1 cellular context compared by ENCODE assay signal in the genomic region with DNA sequence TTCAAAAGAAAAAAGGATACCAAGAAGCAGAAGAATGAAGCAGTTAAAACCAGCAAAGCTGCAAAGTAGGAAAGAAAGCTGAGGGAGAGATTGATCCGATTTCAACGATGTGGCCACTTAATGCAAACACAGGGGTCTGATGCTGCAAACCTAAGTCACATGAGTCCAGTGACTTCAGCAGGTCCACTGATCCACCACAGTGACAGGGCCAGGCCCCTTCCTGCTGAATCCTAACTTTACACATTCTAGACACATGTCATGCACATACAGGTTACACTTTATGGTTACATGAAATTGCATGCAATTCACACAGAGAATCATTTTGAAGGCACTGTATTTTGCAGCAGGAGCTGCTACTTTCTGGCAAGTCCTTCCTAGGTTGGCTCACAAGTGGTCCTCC.
TF ChIP-seq lines count a peak whose summit lies in the region.

No MANE protein-coding gene starts in this region.

TF ChIP-seq in WTC11, 78 proteins besides CTCF, POLR2A, EP300 and RAD21 (continued from another document):
- TF ChIP-seq, protein P1, sequence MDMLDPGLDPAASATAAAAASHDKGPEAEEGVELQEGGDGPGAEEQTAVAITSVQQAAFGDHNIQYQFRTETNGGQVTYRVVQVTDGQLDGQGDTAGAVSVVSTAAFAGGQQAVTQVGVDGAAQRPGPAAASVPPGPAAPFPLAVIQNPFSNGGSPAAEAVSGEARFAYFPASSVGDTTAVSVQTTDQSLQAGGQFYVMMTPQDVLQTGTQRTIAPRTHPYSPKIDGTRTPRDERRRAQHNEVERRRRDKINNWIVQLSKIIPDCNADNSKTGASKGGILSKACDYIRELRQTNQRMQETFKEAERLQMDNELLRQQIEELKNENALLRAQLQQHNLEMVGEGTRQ (CRISPR knock-in tag; IDR thresholded peaks at IDR 0.05) = no peak
- TF ChIP-seq JAZF1 (CRISPR knock-in tag; IDR thresholded peaks at IDR 0.05) (no peak), ZBTB21 (CRISPR knock-in tag; IDR thresholded peaks at IDR 0.05; ENCODE audit: borderline replicate concordance) (no peak), KAT7 (CRISPR knock-in tag; IDR thresholded peaks at IDR 0.05; ENCODE audit: borderline replicate concordance) (no peak), GTF2I (CRISPR knock-in tag; conservative IDR thresholded peaks at IDR 0.05) (no peak), SMAD3 (CRISPR knock-in tag; IDR thresholded peaks at IDR 0.05; ENCODE audit: borderline replicate concordance) (no peak)
- TF ChIP-seq, protein P2, sequence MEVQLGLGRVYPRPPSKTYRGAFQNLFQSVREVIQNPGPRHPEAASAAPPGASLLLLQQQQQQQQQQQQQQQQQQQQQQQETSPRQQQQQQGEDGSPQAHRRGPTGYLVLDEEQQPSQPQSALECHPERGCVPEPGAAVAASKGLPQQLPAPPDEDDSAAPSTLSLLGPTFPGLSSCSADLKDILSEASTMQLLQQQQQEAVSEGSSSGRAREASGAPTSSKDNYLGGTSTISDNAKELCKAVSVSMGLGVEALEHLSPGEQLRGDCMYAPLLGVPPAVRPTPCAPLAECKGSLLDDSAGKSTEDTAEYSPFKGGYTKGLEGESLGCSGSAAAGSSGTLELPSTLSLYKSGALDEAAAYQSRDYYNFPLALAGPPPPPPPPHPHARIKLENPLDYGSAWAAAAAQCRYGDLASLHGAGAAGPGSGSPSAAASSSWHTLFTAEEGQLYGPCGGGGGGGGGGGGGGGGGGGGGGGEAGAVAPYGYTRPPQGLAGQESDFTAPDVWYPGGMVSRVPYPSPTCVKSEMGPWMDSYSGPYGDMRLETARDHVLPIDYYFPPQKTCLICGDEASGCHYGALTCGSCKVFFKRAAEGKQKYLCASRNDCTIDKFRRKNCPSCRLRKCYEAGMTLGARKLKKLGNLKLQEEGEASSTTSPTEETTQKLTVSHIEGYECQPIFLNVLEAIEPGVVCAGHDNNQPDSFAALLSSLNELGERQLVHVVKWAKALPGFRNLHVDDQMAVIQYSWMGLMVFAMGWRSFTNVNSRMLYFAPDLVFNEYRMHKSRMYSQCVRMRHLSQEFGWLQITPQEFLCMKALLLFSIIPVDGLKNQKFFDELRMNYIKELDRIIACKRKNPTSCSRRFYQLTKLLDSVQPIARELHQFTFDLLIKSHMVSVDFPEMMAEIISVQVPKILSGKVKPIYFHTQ (CRISPR knock-in tag; IDR thresholded peaks at IDR 0.05) = no peak
- TF ChIP-seq, protein P3, sequence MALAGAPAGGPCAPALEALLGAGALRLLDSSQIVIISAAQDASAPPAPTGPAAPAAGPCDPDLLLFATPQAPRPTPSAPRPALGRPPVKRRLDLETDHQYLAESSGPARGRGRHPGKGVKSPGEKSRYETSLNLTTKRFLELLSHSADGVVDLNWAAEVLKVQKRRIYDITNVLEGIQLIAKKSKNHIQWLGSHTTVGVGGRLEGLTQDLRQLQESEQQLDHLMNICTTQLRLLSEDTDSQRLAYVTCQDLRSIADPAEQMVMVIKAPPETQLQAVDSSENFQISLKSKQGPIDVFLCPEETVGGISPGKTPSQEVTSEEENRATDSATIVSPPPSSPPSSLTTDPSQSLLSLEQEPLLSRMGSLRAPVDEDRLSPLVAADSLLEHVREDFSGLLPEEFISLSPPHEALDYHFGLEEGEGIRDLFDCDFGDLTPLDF (CRISPR knock-in tag; IDR thresholded peaks at IDR 0.05) = no peak
